In genomic region chr1:68384872-68385390, GRCh38 we compare ENCODE assay signal across 1 cellular context.
TF ChIP-seq lines count a peak whose summit lies in the region.

No MANE protein-coding gene starts in this region.

TF ChIP-seq in SK-N-SH treated with all-trans-retinoic acid at 6 μM for 48 hours, 23 proteins besides CTCF, POLR2A, EP300 and RAD21 (continued from another document):
- TF ChIP-seq TSHZ2 (CRISPR knock-in tag; IDR thresholded peaks at IDR 0.05): no peak
- TF ChIP-seq ZNF565 (CRISPR knock-in tag; conservative IDR thresholded peaks at IDR 0.05; ENCODE audit: low read depth): 0 out of 2 replicates have a peak, but pooled peaks have one; percentile 45
- TF ChIP-seq CREB5 (CRISPR knock-in tag; IDR thresholded peaks at IDR 0.05; ENCODE audit: low read depth): peak; percentile 97
- peak; percentile 98 for TF ChIP-seq CSDC2 (CRISPR knock-in tag; IDR thresholded peaks at IDR 0.05)
